ENCODE assay signal across 8 cellular contexts in genomic region chr21:45130324-45130774, GRCh38. TPM values are rescaled to one million over a fixed set of nuclear protein-coding genes. Genes with fewer than 3 reads are reported as not detected.
A peak's percentile ranks its signal among the peaks of the same experiment; 100 is the strongest.
DNase-seq lines count a peak whose midpoint lies in the region; ATAC-seq and TF ChIP-seq lines count a peak whose summit lies in the region.

No MANE protein-coding gene starts in this region.

- no peaks in the 10 kb centered on the region for H3K9me2 ChIP-seq in SK-N-SH

- TF ChIP-seq POLR2A in gastroesophageal sphincter (IDR thresholded peaks at IDR 0.05) (no peak), spleen (IDR thresholded peaks at IDR 0.05) (no peak)

- H3K4me2 ChIP-seq in SK-N-SH, result peak overlapping the region; percentile 84

- POLR2A ChIA-PET in SK-N-SH (lab: Yijun Ruan, JAX), result no interaction called here
- POLR2A ChIA-PET in Caco-2 (lab: Charles Lee), result no interaction called here

- H3K4me3 ChIP-seq in SK-N-SH (ENCODE audit: low read depth in 2 of 2, low read length in 1 of 2) (peak overlapping the region; percentile 30 to 58; a peak in 3 of 4 replicates), gastroesophageal sphincter (peak overlapping the region in 1 of 2 donors; percentile 21), spleen (no peak overlapping the region), Caco-2 (ENCODE audit: low read depth, low read length) (no peak overlapping the region), HAP-1 (no peak overlapping the region)

- no TSS peak for BruUV-seq in Caco-2 (replicated peaks; lab: Mats Ljungman, UMichigan)

- H3K79me2 ChIP-seq in SK-N-SH (ENCODE audit: insufficient read depth), result no peaks in the 10 kb centered on the region; the same call in 1 of the 2 replicates

- no peaks in the 10 kb centered on the region for H3K9me3 ChIP-seq in SK-N-SH
- H3K9me3 ChIP-seq in gastroesophageal sphincter, result no peaks in the 10 kb centered on the region
- H3K9me3 ChIP-seq in spleen, result no peaks in the 10 kb centered on the region
- no peaks in the 10 kb centered on the region for H3K9me3 ChIP-seq in Caco-2
- no peaks in the 10 kb centered on the region for H3K9me3 ChIP-seq in HAP-1

- ATAC-seq in gastroesophageal sphincter, result peak; percentile 85

- TF ChIP-seq CTCF in SK-N-SH (IDR thresholded peaks at IDR 0.05) (no peak), gastroesophageal sphincter (IDR thresholded peaks at IDR 0.05) (no peak), spleen (IDR thresholded peaks at IDR 0.05 in 8 of 11, conservative IDR thresholded peaks at IDR 0.05 in 3 of 11) (no peak), Caco-2 (IDR thresholded peaks at IDR 0.05; ENCODE audit: insufficient read depth in 1 of 2, low read depth in 1 of 2, low read length in 1 of 2, severe bottlenecking in 1 of 2, unreplicated experiment in 1 of 2) (no peak)

- no peak overlapping the region for H3K4me3 Mint-ChIP-seq in Caco-2 (ENCODE audit: unreplicated experiment)
- no peak overlapping the region for H3K4me3 Mint-ChIP-seq in activated naive CD4-positive, alpha-beta T cell treated with anti-CD3 and anti-CD28 coated beads for 36 hours

- H4K20me1 ChIP-seq in SK-N-SH (ENCODE audit: insufficient read depth), result no peaks in the 10 kb centered on the region

- H3K27ac ChIP-seq in SK-N-SH (ENCODE audit: low read depth in 2 of 2, low read length in 1 of 2) (peak overlapping the region; percentile 62 to 74; a peak in 3 of 4 replicates), gastroesophageal sphincter (peak overlapping the region; percentile 75 to 87 (median 84)), spleen (peak overlapping the region in 7 of 8 donors; percentile 8 to 72 (median 52))

- peaks cover 19% of the 10 kb centered on the region for H3K36me3 Mint-ChIP-seq in Caco-2 (ENCODE audit: insufficient read depth, unreplicated experiment)
- no peaks in the 10 kb centered on the region for H3K36me3 Mint-ChIP-seq in activated naive CD4-positive, alpha-beta T cell treated with anti-CD3 and anti-CD28 coated beads for 36 hours (ENCODE audit: low read depth)

- H2AFZ ChIP-seq in SK-N-SH (ENCODE audit: low read depth), result peak overlapping the region; percentile 68

- TF ChIP-seq RAD21 in SK-N-SH (IDR thresholded peaks at IDR 0.05; ENCODE audit: low read length), result no peak

- in situ Hi-C loops in HAP-1 (cut with MboI; ENCODE audit: low sequenced_read_pairs), result no loop called here

- peak overlapping the region; percentile 48; the same call in 1 of the 2 replicates for H3K9ac ChIP-seq in SK-N-SH

- WGBS in SK-N-SH (ENCODE audit: low lambda C conversion rate), result 18% methylated on average over 10 of the region's 10 CpGs
- WGBS in gastroesophageal sphincter (ENCODE audit: low coverage in 1 of 2), 2 donors, result 0 to 8% methylated on average over 10 of the region's 10 CpGs
- 8 to 21% (median 17%) methylated on average over 10 of the region's 10 CpGs for WGBS in spleen, 5 donors

- no peaks in the 10 kb centered on the region for H3K36me3 ChIP-seq in SK-N-SH (replicated peaks in 1 of 2; ENCODE audit: control insufficient read depth in 1 of 2, insufficient read depth in 2 of 2, low read length in 1 of 2)
- H3K36me3 ChIP-seq in gastroesophageal sphincter, result peaks cover 0 to 25% of the 10 kb centered on the region in 2 donors
- peaks cover 0 to 11% (median 4%) of the 10 kb centered on the region in 6 donors for H3K36me3 ChIP-seq in spleen
- H3K36me3 ChIP-seq in Caco-2 (ENCODE audit: control insufficient read depth, insufficient read depth, low read length), result no peaks in the 10 kb centered on the region
- no peaks in the 10 kb centered on the region for H3K36me3 ChIP-seq in HAP-1 (replicated peaks)

- intact Hi-C loops in spleen (cut with DNase I; ENCODE audit: low total_unique reads), result no loop called here
- intact Hi-C loops in Caco-2 (cut with micrococcal nuclease; ENCODE audit: unreplicated experiment), result no loop called here
- intact Hi-C loops in activated naive CD4-positive, alpha-beta T cell treated with anti-CD3 and anti-CD28 coated beads for 36 hours (cut with micrococcal nuclease), result no loop called here

- no peak for TF ChIP-seq EP300 in SK-N-SH (IDR thresholded peaks at IDR 0.05; ENCODE audit: borderline replicate concordance in 1 of 2, low read depth in 1 of 2, low read length in 1 of 2)
- no peak for TF ChIP-seq EP300 in gastroesophageal sphincter (IDR thresholded peaks at IDR 0.05)

- CTCF ChIA-PET in SK-N-SH (lab: Yijun Ruan, JAX) (interaction anchor here (0.6 to 9.8 kb wide), 16 partner anchors 9 to 190 kb away, joined by 3 to 334 read pairs (median 4); partner anchors contain the start of gene SLX9), Caco-2 (lab: Charles Lee) (interaction anchor here (1.0 to 3.1 kb wide), 3 partner anchors 8 to 182 kb away, joined by 3 to 18 read pairs (median 3); no protein-coding TSS in a partner anchor)
- CTCF ChIA-PET in activated naive CD4-positive, alpha-beta T cell treated with anti-CD3 and anti-CD28 coated beads for 36 hours (lab: Charles Lee), result interaction anchor here (1.0 to 8.2 kb wide), 11 partner anchors 9 to 330 kb away, joined by 3 to 112 read pairs (median 11); no protein-coding TSS in a partner anchor

- peak; percentile 85 for DNase-seq in HCEC 1CT
- no peak for DNase-seq in SK-N-SH
- no peak for DNase-seq in spleen
- no peak for DNase-seq in Caco-2
- no peak for DNase-seq in HAP-1 (ENCODE audit: low spot score in 2 of 2)
- no peak for DNase-seq in activated naive CD4-positive, alpha-beta T cell treated with anti-CD3 and anti-CD28 coated beads for 36 hours
- no peak for DNase-seq in activated T-cell treated with anti-CD3 and anti-CD28 coated beads, Interleukin-2, amount 50 U/mL, for 1 hour

- H3K4me1 ChIP-seq in SK-N-SH (ENCODE audit: control insufficient read depth in 1 of 2, insufficient read depth in 2 of 2, low read depth in 1 of 2, low read length in 1 of 2) (peaks cover 8 to 22% of the 10 kb centered on the region in 2 experiments), gastroesophageal sphincter (peaks cover 14 to 99% (median 49%) of the 10 kb centered on the region in 3 donors), spleen (peaks cover 30 to 82% (median 74%) of the 10 kb centered on the region in 6 donors), Caco-2 (no peaks in the 10 kb centered on the region), HAP-1 (no peaks in the 10 kb centered on the region)

- H3K27ac Mint-ChIP-seq in Caco-2 (ENCODE audit: unreplicated experiment), result no peak overlapping the region
- no peak overlapping the region for H3K27ac Mint-ChIP-seq in activated naive CD4-positive, alpha-beta T cell treated with anti-CD3 and anti-CD28 coated beads for 36 hours

- H3K27me3 ChIP-seq in SK-N-SH (ENCODE audit: insufficient read depth), result no peaks in the 10 kb centered on the region
- no peaks in the 10 kb centered on the region for H3K27me3 ChIP-seq in gastroesophageal sphincter
- H3K27me3 ChIP-seq in spleen (replicated peaks in 1 of 7), result no peaks in the 10 kb centered on the region
- no peaks in the 10 kb centered on the region for H3K27me3 ChIP-seq in Caco-2 (replicated peaks; ENCODE audit: control insufficient read depth, insufficient read depth, low read length)
- no peaks in the 10 kb centered on the region for H3K27me3 ChIP-seq in HAP-1 (ENCODE audit: low read depth)

- peaks cover 35% of the 10 kb centered on the region for H3F3A ChIP-seq in SK-N-SH (replicated peaks; ENCODE audit: insufficient read depth)

- H3K27me3 Mint-ChIP-seq in Caco-2 (ENCODE audit: insufficient read depth, unreplicated experiment), result no peaks in the 10 kb centered on the region
- H3K27me3 Mint-ChIP-seq in activated naive CD4-positive, alpha-beta T cell treated with anti-CD3 and anti-CD28 coated beads for 36 hours (ENCODE audit: low read depth), result no peaks in the 10 kb centered on the region

- no peaks in the 10 kb centered on the region for H3K4me1 Mint-ChIP-seq in Caco-2 (ENCODE audit: low read depth, unreplicated experiment)
- H3K4me1 Mint-ChIP-seq in activated naive CD4-positive, alpha-beta T cell treated with anti-CD3 and anti-CD28 coated beads for 36 hours (ENCODE audit: low read depth), result peaks cover 32% of the 10 kb centered on the region

- no peaks in the 10 kb centered on the region for H3K9me3 Mint-ChIP-seq in Caco-2 (ENCODE audit: unreplicated experiment)
- no peaks in the 10 kb centered on the region for H3K9me3 Mint-ChIP-seq in activated naive CD4-positive, alpha-beta T cell treated with anti-CD3 and anti-CD28 coated beads for 36 hours

TF ChIP-seq in SK-N-SH, 30 proteins besides CTCF, POLR2A, EP300 and RAD21:
- TF ChIP-seq FOSL2 (IDR thresholded peaks at IDR 0.05; ENCODE audit: borderline replicate concordance, low read depth) (peak; percentile 72; the same call in 1 of the 2 replicates), JUND (IDR thresholded peaks at IDR 0.05) (peak; percentile 68), NRF1 (IDR thresholded peaks at IDR 0.05; ENCODE audit: low read depth, low read length) (no peak), MEF2A (IDR thresholded peaks at IDR 0.05; ENCODE audit: borderline replicate concordance, low read depth) (0 out of 2 replicates have a peak, but pooled peaks have one; percentile 15)

RNA-seq across cellular contexts. Expression of gene ADARB1, which starts 56.0 kb away (rescaled TPM):
- polyA plus RNA-seq in SK-N-SH (2012; rRNA removed) (7.6 and 7.8 TPM in 2 replicates), spleen (10 to 100 TPM in 2 of 3 donors, 1 to 10 TPM in 1; 9.1 to 16.9 (median 13.9) TPM)
- polyA plus RNA-seq in SK-N-SH (2012; cell fraction: cytosol; rRNA removed), result 5.7 and 6.8 TPM in 2 replicates
- polyA plus RNA-seq in SK-N-SH (2012; cell fraction: nucleus; rRNA removed), result 27.2 and 32.0 TPM in 2 replicates
- total RNA-seq in gastroesophageal sphincter (100 to 1,000 TPM; 136 to 228 (median 181) TPM), spleen (10 to 100 TPM; 26.0 to 50.8 (median 34.7) TPM), Caco-2 (2022) (25.4 and 25.8 TPM in 2 replicates)
- total RNA-seq in activated naive CD4-positive, alpha-beta T cell treated with anti-CD3 and anti-CD28 coated beads for 36 hours, result 10 to 100 TPM; 30.1 to 33.3 TPM

Comparison
In these comparisons a context has a peak if more than half of its experiments do, and no peak if none do; other contexts are left out.
1. H3K4me3 ChIP-seq: peak in SK-N-SH (2 of 2); none in spleen (0 of 8), Caco-2 (single experiment) and HAP-1 (single experiment).
2. Peak in every context shown above with its lines, with median percentiles within 50 percentile points of each other: H3K27ac ChIP-seq.